ENCODE assay signal across 1 cellular context in the genomic region with DNA sequence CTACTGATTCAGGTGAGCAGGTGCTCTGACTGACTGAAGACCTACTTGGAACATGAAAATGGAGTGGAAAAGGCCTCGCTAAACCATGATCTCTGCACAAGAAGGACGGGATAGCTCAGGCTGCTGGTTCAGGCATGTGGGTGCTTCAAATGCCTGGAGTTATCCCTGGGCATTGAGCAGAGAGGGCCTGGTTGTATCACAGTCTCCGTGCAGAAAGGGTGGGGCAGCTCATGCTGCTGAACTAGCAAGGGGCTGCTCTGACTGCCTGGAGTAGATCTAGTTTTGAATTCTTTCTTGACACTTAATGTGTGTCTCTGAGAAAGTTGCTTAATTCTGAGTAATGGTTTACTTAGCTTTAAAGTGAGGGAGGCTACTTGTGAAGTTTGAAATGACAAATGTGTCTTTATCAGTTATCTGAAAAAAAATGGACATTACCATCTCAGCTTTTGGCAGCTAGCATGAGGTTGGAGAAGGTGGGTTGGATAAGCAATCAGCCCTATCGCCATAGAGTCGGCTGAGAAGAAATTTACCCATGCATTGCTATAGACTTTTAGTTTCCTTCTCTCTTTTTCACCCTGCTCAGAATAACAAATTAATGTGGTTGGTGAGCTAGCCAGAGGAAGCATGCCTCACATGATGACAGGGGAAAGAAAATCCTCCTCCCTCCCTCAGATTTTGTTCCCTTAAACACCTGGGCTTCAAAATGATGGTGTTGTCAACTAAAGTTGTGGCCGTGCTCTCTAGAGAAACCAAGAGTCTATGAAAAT.
TF ChIP-seq lines count a peak whose summit lies in the region.

No MANE protein-coding gene starts in this region.

TF ChIP-seq in H1, 55 proteins besides CTCF, POLR2A, EP300 and RAD21:
- TF ChIP-seq KDM1A (IDR thresholded peaks at IDR 0.05; ENCODE audit: borderline replicate concordance, low read length) = no peak
- no peak for TF ChIP-seq SIRT6 (IDR thresholded peaks at IDR 0.05; ENCODE audit: low read length)
- no peak for TF ChIP-seq CBX8 (IDR thresholded peaks at IDR 0.05; ENCODE audit: borderline replicate concordance, low read depth, low read length)
- no peak for TF ChIP-seq CEBPB (IDR thresholded peaks at IDR 0.05; ENCODE audit: low read depth, low read length)
- TF ChIP-seq ZNF274 (IDR thresholded peaks at IDR 0.05; ENCODE audit: borderline replicate concordance, extremely low read depth, low read length) = no peak
- TF ChIP-seq, protein P1, sequence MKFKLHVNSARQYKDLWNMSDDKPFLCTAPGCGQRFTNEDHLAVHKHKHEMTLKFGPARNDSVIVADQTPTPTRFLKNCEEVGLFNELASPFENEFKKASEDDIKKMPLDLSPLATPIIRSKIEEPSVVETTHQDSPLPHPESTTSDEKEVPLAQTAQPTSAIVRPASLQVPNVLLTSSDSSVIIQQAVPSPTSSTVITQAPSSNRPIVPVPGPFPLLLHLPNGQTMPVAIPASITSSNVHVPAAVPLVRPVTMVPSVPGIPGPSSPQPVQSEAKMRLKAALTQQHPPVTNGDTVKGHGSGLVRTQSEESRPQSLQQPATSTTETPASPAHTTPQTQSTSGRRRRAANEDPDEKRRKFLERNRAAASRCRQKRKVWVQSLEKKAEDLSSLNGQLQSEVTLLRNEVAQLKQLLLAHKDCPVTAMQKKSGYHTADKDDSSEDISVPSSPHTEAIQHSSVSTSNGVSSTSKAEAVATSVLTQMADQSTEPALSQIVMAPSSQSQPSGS (IDR thresholded peaks at IDR 0.05; ENCODE audit: low read length) = no peak
- TF ChIP-seq SUZ12 (IDR thresholded peaks at IDR 0.05; ENCODE audit: low read length) = no peak
- no peak for TF ChIP-seq GTF2F1 (IDR thresholded peaks at IDR 0.05; ENCODE audit: borderline replicate concordance, low read depth, low read length)
- TF ChIP-seq RFX5 (IDR thresholded peaks at IDR 0.05; ENCODE audit: borderline replicate concordance, low read depth, low read length) = no peak
- TF ChIP-seq CTBP2 (IDR thresholded peaks at IDR 0.05; ENCODE audit: borderline replicate concordance, insufficient read depth, insufficient read length, low read length) = no peak
- no peak for TF ChIP-seq BCL11A (IDR thresholded peaks at IDR 0.05; ENCODE audit: low read depth in 2 of 2, low read length in 2 of 2)
- TF ChIP-seq SP2 (IDR thresholded peaks at IDR 0.05; ENCODE audit: low read length) = no peak
